In the genomic region with DNA sequence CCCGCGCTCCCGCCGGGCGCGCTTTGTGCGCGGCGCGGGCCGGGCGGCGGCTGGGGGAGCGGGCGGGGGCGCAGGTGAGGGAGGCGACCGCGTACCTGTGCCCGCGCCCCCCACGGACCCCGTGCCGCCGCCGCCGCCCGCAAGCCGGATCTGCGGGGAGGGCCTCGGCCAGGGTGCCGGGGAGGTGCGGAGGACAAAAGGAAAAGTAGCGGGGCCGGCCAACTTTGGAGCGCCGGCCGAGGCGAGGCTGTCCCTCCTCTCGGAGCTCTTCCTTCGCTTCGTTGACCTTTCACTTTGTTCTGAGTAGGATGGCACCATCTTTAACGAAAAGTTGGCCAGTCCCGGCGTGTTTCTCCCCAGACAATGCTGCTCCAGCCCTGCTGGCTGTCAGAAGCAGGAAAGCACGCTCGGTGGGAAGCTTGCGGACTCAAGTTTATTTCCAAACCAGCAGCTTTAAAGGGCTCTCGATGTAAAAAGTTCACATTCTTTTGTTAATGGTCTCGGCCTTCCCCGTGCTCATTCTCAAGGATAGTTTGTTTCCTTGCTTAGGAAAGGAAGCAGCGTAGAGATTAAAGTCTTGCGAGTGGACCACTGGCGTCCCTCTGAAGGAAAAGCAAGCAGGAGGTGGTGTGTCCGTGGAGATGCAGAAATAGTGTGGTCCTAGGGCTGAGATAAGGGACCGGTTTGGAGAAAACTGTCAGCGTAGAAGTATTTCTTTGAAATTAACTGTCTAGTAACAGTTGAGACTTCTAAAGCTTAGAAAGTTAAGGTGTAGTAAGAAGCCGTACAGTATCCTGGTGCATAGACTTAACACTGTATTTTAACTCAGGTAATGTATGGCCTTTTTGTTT, we compare ENCODE assay signal across 8 cellular contexts. TPM values are rescaled to one million over a fixed set of nuclear protein-coding genes. Genes with fewer than 3 reads are reported as not detected.
DNase-seq lines count a peak whose midpoint lies in the region; ATAC-seq and TF ChIP-seq lines count a peak whose summit lies in the region.

No MANE protein-coding gene starts in this region.

- H3K4me3 ChIP-seq in Loucy (ENCODE audit: low read length, poor library complexity, severe bottlenecking) (peak overlapping the region; percentile 97), heart right ventricle (peak overlapping the region; percentile 51 to 90 (median 72)), psoas muscle (peak overlapping the region; percentile 74)

- ATAC-seq in GM21786 (IDR thresholded peaks at IDR 0.05; ENCODE audit: unreplicated experiment) (peak; percentile 23), heart right ventricle (peak in 3 of 8 donors; percentile 5), psoas muscle (peak in 2 of 4 donors; percentile 1 to 15)
- ATAC-seq in activated naive CD4-positive, alpha-beta T cell treated with anti-CD3 and anti-CD28 coated beads, Interleukin-2, amount 50 U/mL, for 72 hours: peak; percentile 17 to 30

- TF ChIP-seq CTCF in Loucy (conservative IDR thresholded peaks at IDR 0.05; ENCODE audit: low read length) (no peak), heart right ventricle (IDR thresholded peaks at IDR 0.05) (no peak), psoas muscle (IDR thresholded peaks at IDR 0.05) (no peak)

- H3K36me3 ChIP-seq in Loucy (ENCODE audit: insufficient read depth, low read length) (no peaks in the 10 kb centered on the region), heart right ventricle (peaks cover 0 to 34% (median 18%) of the 10 kb centered on the region in 9 donors), psoas muscle (ENCODE audit: insufficient read depth in 1 of 2, low read depth in 1 of 2) (peaks cover 0 to 27% of the 10 kb centered on the region in 2 donors)

- DNase-seq in NCI-H2196 (lab: John Stamatoyannopoulos, UW; ENCODE audit: unreplicated experiment) (peak; percentile 16), NCI-H2196 treated with DMSO at 0.1 percent for 48 hours (lab: John Stamatoyannopoulos, UW; ENCODE audit: unreplicated experiment) (no peak), heart right ventricle (no peak), psoas muscle (peak; percentile 44 to 64), NCI-H526 treated with DMSO at 0.1 percent for 48 hours (lab: John Stamatoyannopoulos, UW) (no peak)
- DNase-seq in activated naive CD4-positive, alpha-beta T cell treated with anti-CD3 and anti-CD28 coated beads, Interleukin-2, amount 50 U/mL, for 72 hours (ENCODE audit: low spot score in 2 of 2): peak in 1 of 2 donors; percentile 30

- H3K9ac ChIP-seq in Loucy (ENCODE audit: low read depth, low read length, poor library complexity, severe bottlenecking): peak overlapping the region; percentile 89

- H4K20me1 ChIP-seq in Loucy (ENCODE audit: insufficient read depth, low read length, poor library complexity, severe bottlenecking): peaks cover 53% of the 10 kb centered on the region

- WGBS in heart right ventricle, 2 donors: 1% methylated on average over 49 to 58 of the region's 58 CpGs
- WGBS in psoas muscle, 3 donors: 1% methylated on average over 26 to 58 of the region's 58 CpGs

- peaks cover 19 to 20% of the 10 kb centered on the region in 2 donors for H3K36me3 Mint-ChIP-seq in activated naive CD4-positive, alpha-beta T cell treated with anti-CD3 and anti-CD28 coated beads, Interleukin-2, amount 50 U/mL, for 72 hours

- H3K9me3 Mint-ChIP-seq in activated naive CD4-positive, alpha-beta T cell treated with anti-CD3 and anti-CD28 coated beads, Interleukin-2, amount 50 U/mL, for 72 hours: no peaks in the 10 kb centered on the region

- no peaks in the 10 kb centered on the region for H3K9me3 ChIP-seq in Loucy (ENCODE audit: insufficient read depth, low read depth, low read length)
- H3K9me3 ChIP-seq in heart right ventricle: no peaks in the 10 kb centered on the region
- H3K9me3 ChIP-seq in psoas muscle: no peaks in the 10 kb centered on the region

- intact Hi-C loops in heart right ventricle (cut with DNase I) (loop anchor here in 1 of 10 donors (10.0 kb wide), 1 partner anchor 55 kb away; no protein-coding TSS in a partner anchor), psoas muscle (cut with DNase I) (no loop called here)

- H3K4me1 ChIP-seq in Loucy (ENCODE audit: insufficient read depth, low read length, poor library complexity, severe bottlenecking) (peaks cover 32% of the 10 kb centered on the region), heart right ventricle (peaks cover 17 to 52% (median 44%) of the 10 kb centered on the region in 9 donors), psoas muscle (peaks cover 35% of the 10 kb centered on the region)

- H3K27ac ChIP-seq in heart right ventricle (peak overlapping the region in 9 of 10 donors; percentile 81 to 91 (median 88)), psoas muscle (peak overlapping the region; percentile 76)

- no peaks in the 10 kb centered on the region for H3F3A ChIP-seq in Loucy (ENCODE audit: low read depth)

- H3K9me2 ChIP-seq in Loucy (replicated peaks; ENCODE audit: low read depth, low read length): no peaks in the 10 kb centered on the region

- peak overlapping the region; percentile 95 for H3K4me2 ChIP-seq in Loucy (ENCODE audit: low read depth, low read length, poor library complexity, severe bottlenecking)

- H3K27me3 ChIP-seq in Loucy (ENCODE audit: insufficient read depth, low read length, poor library complexity, severe bottlenecking) (no peaks in the 10 kb centered on the region), heart right ventricle (no peaks in the 10 kb centered on the region), psoas muscle (ENCODE audit: insufficient read depth in 3 of 3, low read length in 2 of 3) (no peaks in the 10 kb centered on the region)

- H2AFZ ChIP-seq in Loucy (ENCODE audit: low read length): peak overlapping the region; percentile 53

- peaks cover 81% of the 10 kb centered on the region for H3K79me2 ChIP-seq in Loucy (ENCODE audit: insufficient read depth, low read length)

- H3K27ac Mint-ChIP-seq in activated naive CD4-positive, alpha-beta T cell treated with anti-CD3 and anti-CD28 coated beads, Interleukin-2, amount 50 U/mL, for 72 hours: peak overlapping the region; percentile 82 to 90

RNA-seq across cellular contexts. Expression of a gene that starts 0.7 kb away (rescaled TPM):
- 10 to 100 TPM; 80.4 to 85.0 TPM for total RNA-seq in activated naive CD4-positive, alpha-beta T cell treated with anti-CD3 and anti-CD28 coated beads, Interleukin-2, amount 50 U/mL, for 72 hours
- total RNA-seq in heart right ventricle (10 to 100 TPM; 26.4 to 39.7 (median 31.1) TPM), psoas muscle (10 to 100 TPM; 29.2 to 49.6 (median 38.5) TPM)
- polyA plus RNA-seq in heart right ventricle (10 to 100 TPM; 19.6 to 45.1 TPM), psoas muscle (10 to 100 TPM; 29.0 to 31.2 (median 29.6) TPM)

RNA-seq across cellular contexts. Expression of a gene that starts 14.0 kb away (rescaled TPM):
- total RNA-seq in activated naive CD4-positive, alpha-beta T cell treated with anti-CD3 and anti-CD28 coated beads, Interleukin-2, amount 50 U/mL, for 72 hours: 10 to 100 TPM; 34.4 to 40.9 TPM
- total RNA-seq in heart right ventricle: 10 to 100 TPM; 10.3 to 20.3 (median 14.1) TPM
- 10 to 100 TPM; 28.3 to 93.1 TPM for polyA plus RNA-seq in heart right ventricle
- total RNA-seq in psoas muscle: 10 to 100 TPM in 3 of 4 donors, 1 to 10 TPM in 1; 6.9 to 17.6 (median 14.6) TPM
- polyA plus RNA-seq in psoas muscle: 10 to 100 TPM; 12.6 to 18.9 (median 14.2) TPM

RNA-seq across cellular contexts. Expression of a gene that starts 29.2 kb away (rescaled TPM):
- total RNA-seq in activated naive CD4-positive, alpha-beta T cell treated with anti-CD3 and anti-CD28 coated beads, Interleukin-2, amount 50 U/mL, for 72 hours: 10 to 100 TPM; 32.9 to 63.5 TPM
- total RNA-seq in heart right ventricle: 10 to 100 TPM in 3 of 10 donors, 1 to 10 TPM in 7; 8.0 to 14.3 (median 8.9) TPM
- polyA plus RNA-seq in heart right ventricle: 10 to 100 TPM; 13.9 to 22.3 TPM
- 10 to 100 TPM; 11.7 to 21.2 (median 13.3) TPM for total RNA-seq in psoas muscle
- polyA plus RNA-seq in psoas muscle: 10 to 100 TPM; 15.2 to 27.2 (median 16.5) TPM

RNA-seq across cellular contexts. Expression of a gene that starts 40.7 kb away (rescaled TPM):
- total RNA-seq in activated naive CD4-positive, alpha-beta T cell treated with anti-CD3 and anti-CD28 coated beads, Interleukin-2, amount 50 U/mL, for 72 hours: 10 to 100 TPM; 30.1 to 64.7 TPM
- total RNA-seq in heart right ventricle (10 to 100 TPM; 11.7 to 20.3 (median 17.8) TPM), psoas muscle (10 to 100 TPM in 3 of 4 donors, 1 to 10 TPM in 1; 9.1 to 17.8 (median 11.0) TPM)
- polyA plus RNA-seq in heart right ventricle (10 to 100 TPM; 16.8 to 51.4 TPM), psoas muscle (10 to 100 TPM; 14.1 to 16.8 (median 15.3) TPM)

Comparison
In these comparisons a context has a peak if more than half of its experiments do, and no peak if none do; other contexts are left out.
1. DNase-seq: peak in NCI-H2196 (single experiment) and psoas muscle (2 of 2); none in NCI-H2196 treated with DMSO at 0.1 percent for 48 hours (single experiment), heart right ventricle (0 of 2) and NCI-H526 treated with DMSO at 0.1 percent for 48 hours (single experiment).
2. Peak in every context shown above with its lines, with median percentiles within 50 percentile points of each other: H3K4me3 ChIP-seq.